ENCODE assay signal across 1 cellular context in genomic region chr17:38676706-38677504, GRCh38.
TF ChIP-seq lines count a peak whose summit lies in the region.

No MANE protein-coding gene starts in this region.

TF ChIP-seq in HepG2, 621 proteins besides CTCF, POLR2A, EP300 and RAD21 (continued from another document and continues in another):
- no peak for TF ChIP-seq GLI4 (CRISPR knock-in tag; IDR thresholded peaks at IDR 0.05; ENCODE audit: borderline replicate concordance)
- TF ChIP-seq ZNF124 (CRISPR knock-in tag; IDR thresholded peaks at IDR 0.05), result no peak
- peak; percentile 92; the same call in 1 of the 2 replicates for TF ChIP-seq ZNF572 (CRISPR knock-in tag; IDR thresholded peaks at IDR 0.05)
- peak; percentile 67; the same call in 1 of the 2 replicates for TF ChIP-seq THAP11 (CRISPR knock-in tag; IDR thresholded peaks at IDR 0.05)
- peak; percentile 53; the same call in 1 of the 2 replicates for TF ChIP-seq KMT2B (CRISPR knock-in tag; IDR thresholded peaks at IDR 0.05)
- no peak for TF ChIP-seq DBP (CRISPR knock-in tag; IDR thresholded peaks at IDR 0.05; ENCODE audit: not compliant biosample characterization)
- TF ChIP-seq ZNF407 (CRISPR knock-in tag; IDR thresholded peaks at IDR 0.05; ENCODE audit: not compliant biosample characterization), result no peak
- TF ChIP-seq ZNF281 (CRISPR knock-in tag; IDR thresholded peaks at IDR 0.05; ENCODE audit: borderline replicate concordance), result peak; percentile 57; the same call in 1 of the 2 replicates
- 0 out of 2 replicates have a peak, but pooled peaks have one; percentile 59 for TF ChIP-seq ZKSCAN1 (IDR thresholded peaks at IDR 0.05; ENCODE audit: low read length)
- TF ChIP-seq PATZ1 (CRISPR knock-in tag; IDR thresholded peaks at IDR 0.05), result peak; percentile 77
- no peak for TF ChIP-seq ZNF337 (CRISPR knock-in tag; IDR thresholded peaks at IDR 0.05; ENCODE audit: borderline replicate concordance, low read depth)
- TF ChIP-seq DPF2 (CRISPR knock-in tag; IDR thresholded peaks at IDR 0.05; ENCODE audit: borderline replicate concordance, low read depth), result no peak
- TF ChIP-seq DDIT3 (CRISPR knock-in tag; IDR thresholded peaks at IDR 0.05), result no peak
- peak; percentile 19; the same call in 1 of the 2 replicates for TF ChIP-seq TSC22D2 (CRISPR knock-in tag; IDR thresholded peaks at IDR 0.05; ENCODE audit: borderline replicate concordance)
- TF ChIP-seq ZBED4 (CRISPR knock-in tag; IDR thresholded peaks at IDR 0.05; ENCODE audit: borderline replicate concordance), result 0 out of 2 replicates have a peak, but pooled peaks have one; percentile 28
- no peak for TF ChIP-seq ZNF773 (CRISPR knock-in tag; IDR thresholded peaks at IDR 0.05; ENCODE audit: borderline replicate concordance)
- TF ChIP-seq ZNF777 (CRISPR knock-in tag; IDR thresholded peaks at IDR 0.05), result no peak
- no peak for TF ChIP-seq ZNF10 (CRISPR knock-in tag; IDR thresholded peaks at IDR 0.05; ENCODE audit: borderline replicate concordance, low read depth)
- no peak for TF ChIP-seq ZNF30 (CRISPR knock-in tag; IDR thresholded peaks at IDR 0.05)
- no peak for TF ChIP-seq GRHL1 (CRISPR knock-in tag; conservative IDR thresholded peaks at IDR 0.05)
- no peak for TF ChIP-seq ZSCAN12 (CRISPR knock-in tag; IDR thresholded peaks at IDR 0.05)
- TF ChIP-seq TBP (CRISPR knock-in tag; IDR thresholded peaks at IDR 0.05), result no peak
- no peak for TF ChIP-seq ZNF740 (CRISPR knock-in tag; IDR thresholded peaks at IDR 0.05)
- TF ChIP-seq CENPBD1 (CRISPR knock-in tag; IDR thresholded peaks at IDR 0.05; ENCODE audit: borderline replicate concordance, low read depth), result no peak
- TF ChIP-seq ZNF546 (CRISPR knock-in tag; conservative IDR thresholded peaks at IDR 0.05), result no peak
- peak; percentile 90 for TF ChIP-seq KDM2A (CRISPR knock-in tag; IDR thresholded peaks at IDR 0.05; ENCODE audit: borderline replicate concordance, low read depth)
- no peak for TF ChIP-seq SNRNP70 (IDR thresholded peaks at IDR 0.05; ENCODE audit: low read depth, low read length)
- no peak for TF ChIP-seq HES4 (CRISPR knock-in tag; IDR thresholded peaks at IDR 0.05; ENCODE audit: borderline replicate concordance)
- no peak for TF ChIP-seq ZNF235 (CRISPR knock-in tag; IDR thresholded peaks at IDR 0.05; ENCODE audit: borderline replicate concordance)
